In the genomic region with DNA sequence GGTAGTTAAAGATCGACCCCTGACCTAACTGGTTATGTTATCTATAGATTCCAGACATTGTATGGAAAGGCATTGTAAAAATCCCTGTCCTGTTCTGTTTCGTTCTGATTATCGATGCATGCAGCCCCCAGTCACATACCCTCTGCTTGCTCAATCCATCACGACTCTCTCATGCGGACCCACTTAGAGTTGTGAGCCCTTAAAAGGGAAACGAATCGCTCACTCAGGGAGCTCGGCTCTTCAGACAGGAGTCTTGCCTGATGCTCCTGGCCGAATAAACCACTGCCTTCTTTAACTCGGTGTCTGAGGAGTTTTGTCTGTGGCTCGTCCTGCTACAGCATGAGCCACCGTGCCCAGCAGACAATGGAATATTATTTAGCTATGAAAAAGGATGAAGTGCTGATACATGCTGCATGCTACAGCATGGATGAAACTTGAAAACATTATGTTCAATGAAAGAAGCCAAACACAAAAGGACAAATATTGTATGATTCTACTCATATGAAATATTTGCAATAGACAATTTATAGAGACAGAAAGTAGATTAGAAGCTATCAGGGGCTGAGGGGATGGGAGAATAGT, we compare ENCODE assay signal across 8 cellular contexts. TPM values are rescaled to one million over a fixed set of nuclear protein-coding genes. Genes with fewer than 3 reads are reported as not detected.
DNase-seq lines count a peak whose midpoint lies in the region; ATAC-seq and TF ChIP-seq lines count a peak whose summit lies in the region.

No MANE protein-coding gene starts in this region.

- WGBS in suprapubic skin = 84% methylated on average over 12 of the region's 12 CpGs

- no peaks in the 10 kb centered on the region for H3K27me3 ChIP-seq in iPS-18a (ENCODE audit: control insufficient read depth, insufficient read depth, low read length)
- H3K27me3 ChIP-seq in suprapubic skin = peaks cover 3% of the 10 kb centered on the region

- H3K36me3 ChIP-seq in iPS-18a (ENCODE audit: control insufficient read depth, low read depth, low read length) (no peaks in the 10 kb centered on the region), suprapubic skin (no peaks in the 10 kb centered on the region)

- TF ChIP-seq POLR2A in suprapubic skin (IDR thresholded peaks at IDR 0.05) = no peak

- H3K4me3 ChIP-seq in iPS-18a (ENCODE audit: low read length) (peak overlapping the region; percentile 26), suprapubic skin (peak overlapping the region; percentile 21)

- H3K9ac ChIP-seq in iPS-18a (ENCODE audit: low read length) = no peak overlapping the region

- DNase-seq in activated T-cell treated with anti-CD3 and anti-CD28 coated beads, Interleukin-2, amount 50 U/mL, for 4 hours = no peak
- no peak for DNase-seq in activated T-cell treated with anti-CD3 and anti-CD28 coated beads for 4 hours
- DNase-seq in suprapubic skin (ENCODE audit: low spot score in 2 of 2) = no peak
- no peak for DNase-seq in putamen (ENCODE audit: low spot score)
- DNase-seq in head of caudate nucleus = no peak
- no peak for DNase-seq in GOT3 (lab: John Stamatoyannopoulos, UW)

- H3K4me1 ChIP-seq in iPS-18a (ENCODE audit: control insufficient read depth, low read depth, low read length) = no peaks in the 10 kb centered on the region
- H3K4me1 ChIP-seq in suprapubic skin = peaks cover 15% of the 10 kb centered on the region

- intact Hi-C loops in head of caudate nucleus (cut with DNase I) = loop anchor here (2.0 kb wide), 1 partner anchor 53 kb away; no protein-coding TSS in a partner anchor

- H3K4me3 Mint-ChIP-seq in activated T-cell treated with anti-CD3 and anti-CD28 coated beads, Interleukin-2, amount 50 U/mL, for 4 hours = peak overlapping the region; percentile 84

- no peak for TF ChIP-seq EP300 in suprapubic skin (IDR thresholded peaks at IDR 0.05)

- TF ChIP-seq CTCF in VCaP (conservative IDR thresholded peaks at IDR 0.05) = no peak
- no peak for TF ChIP-seq CTCF in suprapubic skin (IDR thresholded peaks at IDR 0.05)

- peaks cover 11% of the 10 kb centered on the region for H3K4me1 Mint-ChIP-seq in activated T-cell treated with anti-CD3 and anti-CD28 coated beads, Interleukin-2, amount 50 U/mL, for 4 hours (ENCODE audit: low read depth)

- no peaks in the 10 kb centered on the region for H3K9me3 ChIP-seq in iPS-18a (ENCODE audit: control insufficient read depth, low read depth, low read length)
- H3K9me3 ChIP-seq in suprapubic skin = no peaks in the 10 kb centered on the region

- no peaks in the 10 kb centered on the region for H3K9me3 Mint-ChIP-seq in activated T-cell treated with anti-CD3 and anti-CD28 coated beads, Interleukin-2, amount 50 U/mL, for 4 hours

- no peak for ATAC-seq in activated T-cell treated with anti-CD3 and anti-CD28 coated beads, Interleukin-2, amount 50 U/mL, for 4 hours

- H3K27me3 Mint-ChIP-seq in activated T-cell treated with anti-CD3 and anti-CD28 coated beads, Interleukin-2, amount 50 U/mL, for 4 hours (ENCODE audit: low read depth) = peaks cover 8% of the 10 kb centered on the region

- no peaks in the 10 kb centered on the region for H3K36me3 Mint-ChIP-seq in activated T-cell treated with anti-CD3 and anti-CD28 coated beads, Interleukin-2, amount 50 U/mL, for 4 hours (ENCODE audit: insufficient read depth)

- H3K27ac ChIP-seq in VCaP = peak overlapping the region; percentile 39
- no peak overlapping the region for H3K27ac ChIP-seq in iPS-18a (ENCODE audit: low read length)
- no peak overlapping the region for H3K27ac ChIP-seq in suprapubic skin

RNA-seq across cellular contexts. Expression of a gene that starts 12.0 kb away (rescaled TPM):
- not detected for total RNA-seq in activated T-cell treated with anti-CD3 and anti-CD28 coated beads, Interleukin-2, amount 50 U/mL, for 4 hours
- total RNA-seq in suprapubic skin = not detected

RNA-seq across cellular contexts. Expression of a gene that starts 16.7 kb away (rescaled TPM):
- 10 to 100 TPM; 73.3 to 79.5 (median 77.3) TPM for total RNA-seq in activated T-cell treated with anti-CD3 and anti-CD28 coated beads, Interleukin-2, amount 50 U/mL, for 4 hours
- total RNA-seq in suprapubic skin = 100 to 1,000 TPM in 1 of 4 donors, 10 to 100 TPM in 3; 52.8 to 124 (median 65.3) TPM

RNA-seq across cellular contexts. Expression of a gene that starts 31.6 kb away (rescaled TPM):
- total RNA-seq in activated T-cell treated with anti-CD3 and anti-CD28 coated beads, Interleukin-2, amount 50 U/mL, for 4 hours = under 1 TPM; 0.13 to 0.42 (median 0.35) TPM
- 10 to 100 TPM; 32.1 to 93.7 (median 80.9) TPM for total RNA-seq in suprapubic skin

RNA-seq across cellular contexts. Expression of a gene that starts 47.6 kb away (rescaled TPM):
- 10 to 100 TPM; 51.1 to 54.3 (median 52.5) TPM for total RNA-seq in activated T-cell treated with anti-CD3 and anti-CD28 coated beads, Interleukin-2, amount 50 U/mL, for 4 hours
- 10 to 100 TPM; 57.1 to 60.7 (median 57.7) TPM for total RNA-seq in suprapubic skin

Comparison
In these comparisons a context has a peak if more than half of its experiments do, and no peak if none do; other contexts are left out.
1. RNA of a gene that starts 31.6 kb away (total RNA-seq): 32.1 to 93.7 TPM in suprapubic skin; 0.13 to 0.42 TPM in activated T-cell treated with anti-CD3 and anti-CD28 coated beads, Interleukin-2, amount 50 U/mL, for 4 hours; every median in the first group is over 10 times any median in the second.